In genomic region chr14:69612759-69613145, GRCh38 we compare ENCODE assay signal across 1 cellular context.
TF ChIP-seq lines count a peak whose summit lies in the region.

No MANE protein-coding gene starts in this region.

TF ChIP-seq in GM12878, 131 proteins besides CTCF, POLR2A, EP300 and RAD21 (continued from another document):
- TF ChIP-seq PBX3 (IDR thresholded peaks at IDR 0.05; ENCODE audit: insufficient replicate concordance, low read depth, low read length) (no peak), YY1 (IDR thresholded peaks at IDR 0.05; ENCODE audit: low read depth, low read length) (no peak), RFX5 (IDR thresholded peaks at IDR 0.05; ENCODE audit: low read depth, low read length) (no peak), IKZF1 (conservative IDR thresholded peaks at IDR 0.05) (peak; percentile 32; the same call in 1 of the 2 replicates), NR2C2 (IDR thresholded peaks at IDR 0.05; ENCODE audit: borderline replicate concordance, control insufficient read depth, insufficient read length, low read depth) (no peak), JUND (IDR thresholded peaks at IDR 0.05; ENCODE audit: low read depth, low read length) (no peak)
